ENCODE assay signal across 8 cellular contexts in genomic region chr7:4739528-4739992, GRCh38. TPM values are rescaled to one million over a fixed set of nuclear protein-coding genes. Genes with fewer than 3 reads are reported as not detected.
DNase-seq lines count a peak whose midpoint lies in the region; ATAC-seq and TF ChIP-seq lines count a peak whose summit lies in the region.

No MANE protein-coding gene starts in this region.

- no peak for ATAC-seq in GM19455 (IDR thresholded peaks at IDR 0.05; ENCODE audit: unreplicated experiment)

- peaks cover 11% of the 10 kb centered on the region for H3K36me3 ChIP-seq in rectal smooth muscle tissue (ENCODE audit: control insufficient read depth, insufficient read depth, low read length)

- H3K27me3 Mint-ChIP-seq in glutamatergic neuron (ENCODE audit: unreplicated experiment): peaks cover 6% of the 10 kb centered on the region

- DNase-seq in AG04450 (ENCODE audit: low read depth, low spot score) (no peak), NCI-H1092 treated with DMSO at 0.1 percent for 48 hours (lab: John Stamatoyannopoulos, UW) (peak; percentile 78), glutamatergic neuron (no peak), amniotic stem cell (lab: John Stamatoyannopoulos, UW) (no peak), AG08396 (ENCODE audit: low spot score) (no peak)
- peak; percentile 76 for DNase-seq in activated effector memory CD4-positive, alpha-beta T cell treated with anti-CD3 and anti-CD28 coated beads, Interleukin-2, amount 50 U/mL, for 16 hours

- peaks cover 5% of the 10 kb centered on the region; the same call in 1 of the 2 replicates for H3K9me3 ChIP-seq in AG04450 (ENCODE audit: control insufficient read depth, insufficient read depth, low read length)

- no peak overlapping the region for H3K4me3 ChIP-seq in AG04450 (ENCODE audit: low read depth, low read length)
- peak overlapping the region; percentile 25 for H3K4me3 ChIP-seq in rectal smooth muscle tissue (ENCODE audit: low read length)

- H3K36me3 Mint-ChIP-seq in glutamatergic neuron (ENCODE audit: unreplicated experiment): no peaks in the 10 kb centered on the region

- no peak overlapping the region for H3K4me3 Mint-ChIP-seq in glutamatergic neuron (ENCODE audit: unreplicated experiment)

- H3K9me3 Mint-ChIP-seq in glutamatergic neuron (ENCODE audit: unreplicated experiment): peaks cover 2% of the 10 kb centered on the region

- peak overlapping the region; percentile 13 for H3K27ac Mint-ChIP-seq in glutamatergic neuron (ENCODE audit: unreplicated experiment)

- TF ChIP-seq CTCF in AG04450 (IDR thresholded peaks at IDR 0.05; ENCODE audit: low read depth, low read length) (no peak), glutamatergic neuron (IDR thresholded peaks at IDR 0.05; ENCODE audit: partially characterized antibody, unreplicated experiment) (no peak)

- H3K4me1 ChIP-seq in rectal smooth muscle tissue (ENCODE audit: control insufficient read depth, insufficient read depth, low read length): peaks cover 14% of the 10 kb centered on the region

- H3K27ac ChIP-seq in AG04450 (ENCODE audit: low read depth, low read length) (peak overlapping the region; percentile 3), rectal smooth muscle tissue (ENCODE audit: low read depth, low read length) (peak overlapping the region; percentile 58)

- POLR2A ChIA-PET in AG04450 (lab: Yijun Ruan, JAX): interaction anchor here (2.2 kb wide), 1 partner anchor 24 kb away, joined by 5 read pairs; no protein-coding TSS in a partner anchor

- CTCF ChIA-PET in AG04450 (lab: Charles Lee): no interaction called here

- H3K27me3 ChIP-seq in AG04450 (ENCODE audit: control insufficient read depth, insufficient read depth, low read length) (no peaks in the 10 kb centered on the region), rectal smooth muscle tissue (ENCODE audit: control insufficient read depth, insufficient read depth, low read length) (no peaks in the 10 kb centered on the region)

- H3K9ac ChIP-seq in rectal smooth muscle tissue (ENCODE audit: low read length): no peak overlapping the region

- peaks cover 24% of the 10 kb centered on the region for H3K4me1 Mint-ChIP-seq in glutamatergic neuron (ENCODE audit: low read depth, unreplicated experiment)

RNA-seq across cellular contexts. Expression of gene AP5Z1, which starts 35.9 kb away (rescaled TPM):
- polyA plus RNA-seq in AG04450 (2011; rRNA removed): 12.6 and 18.9 TPM in 2 replicates
- polyA minus RNA-seq in AG04450 (2011; rRNA and poly(A)+ RNA removed): 7.6 and 11.1 TPM in 2 replicates
- 49.8 TPM for total RNA-seq in glutamatergic neuron (ENCODE audit: unreplicated experiment)

RNA-seq across cellular contexts. Expression of gene FOXK1, which starts 57.5 kb away (rescaled TPM):
- 3.4 and 4.7 TPM in 2 replicates for polyA plus RNA-seq in AG04450 (2011; rRNA removed)
- polyA minus RNA-seq in AG04450 (2011; rRNA and poly(A)+ RNA removed): 13.2 and 14.5 TPM in 2 replicates
- 41.7 TPM for total RNA-seq in glutamatergic neuron (ENCODE audit: unreplicated experiment)

Comparison
In these comparisons a context has a peak if more than half of its experiments do, and no peak if none do; other contexts are left out.
1. DNase-seq: peak in NCI-H1092 treated with DMSO at 0.1 percent for 48 hours (single experiment) and activated effector memory CD4-positive, alpha-beta T cell treated with anti-CD3 and anti-CD28 coated beads, Interleukin-2, amount 50 U/mL, for 16 hours (single experiment); none in AG04450 (single experiment), glutamatergic neuron (single experiment), amniotic stem cell (single experiment) and AG08396 (single experiment).